ENCODE assay signal across 19 cellular contexts in genomic region chr1:65881070-65881594, GRCh38.
DNase-seq lines count a peak whose midpoint lies in the region; ATAC-seq lines count a peak whose summit lies in the region.
"Had no signal": no experiment of that assay in that cellular context is flagged by ENCODE, and none has a peak within 500 bp of the region (broad histone marks: within the 10 kb centered on the region; RNA-seq: fewer than 3 reads in every experiment).

No MANE protein-coding gene starts in this region.

- H3K4me1 Mint-ChIP-seq in stimulated activated naive B cell treated with anti-CD40 and anti-IgM and Interleukin-4, amounts not matched to agents 10 μg/mL and 1 μg/mL and 100 μg/mL, for 72 hours: no peaks in the 10 kb centered on the region
- H3K4me1 Mint-ChIP-seq: activated B cell treated with CpG ODN at 0.5 μM for 24 hours; activated naive CD8-positive, alpha-beta T cell treated with anti-CD3 and anti-CD28 coated beads, Interleukin-2, amount 50 U/mL, for 24 hours had no signal

- ATAC-seq in stimulated activated naive B cell treated with anti-CD40 and anti-IgM and Interleukin-4, amounts not matched to agents 10 μg/mL and 1 μg/mL and 100 μg/mL, for 72 hours (replicated peaks): no peak
- ATAC-seq: activated naive CD8-positive, alpha-beta T cell treated with anti-CD3 and anti-CD28 coated beads, Interleukin-2, amount 50 U/mL, for 24 hours; left lobe of liver had no signal

- H3K36me3 Mint-ChIP-seq in stimulated activated naive B cell treated with anti-CD40 and anti-IgM and Interleukin-4, amounts not matched to agents 10 μg/mL and 1 μg/mL and 100 μg/mL, for 72 hours: no peaks in the 10 kb centered on the region

- peaks cover 17% of the 10 kb centered on the region for H3K4me1 ChIP-seq in adipocyte (ENCODE audit: control insufficient read depth, insufficient read depth, low read length)

- H3K27me3 Mint-ChIP-seq in stimulated activated naive B cell treated with anti-CD40 and anti-IgM and Interleukin-4, amounts not matched to agents 10 μg/mL and 1 μg/mL and 100 μg/mL, for 72 hours: no peaks in the 10 kb centered on the region
- H3K27me3 Mint-ChIP-seq: activated B cell treated with CpG ODN at 0.5 μM for 24 hours; activated naive CD8-positive, alpha-beta T cell treated with anti-CD3 and anti-CD28 coated beads, Interleukin-2, amount 50 U/mL, for 24 hours had no signal

- H3K9ac ChIP-seq in adipocyte (ENCODE audit: low read length): peak overlapping the region; percentile 51

- no peaks in the 10 kb centered on the region for H3K27me3 ChIP-seq in adipocyte (replicated peaks; ENCODE audit: control insufficient read depth, insufficient read depth, low read length)

- no peaks in the 10 kb centered on the region for H3K9me3 ChIP-seq in adipocyte (ENCODE audit: control insufficient read depth, low read length)

- H3K36me3 ChIP-seq in adipocyte (ENCODE audit: control insufficient read depth, insufficient read depth, low read length, severe bottlenecking): no peaks in the 10 kb centered on the region

- no peak overlapping the region for H3K27ac Mint-ChIP-seq in stimulated activated naive B cell treated with anti-CD40 and anti-IgM and Interleukin-4, amounts not matched to agents 10 μg/mL and 1 μg/mL and 100 μg/mL, for 72 hours
- H3K27ac Mint-ChIP-seq: activated B cell treated with CpG ODN at 0.5 μM for 24 hours; activated naive CD8-positive, alpha-beta T cell treated with anti-CD3 and anti-CD28 coated beads, Interleukin-2, amount 50 U/mL, for 24 hours; activated T-helper 2 cell treated with anti-CD3 and anti-CD28 coated beads, Interferon-gamma antibody, Interleukin-2, Interleukin-4, amounts not matched to agents 10 μg/mL and 5 μg/mL and 100 μg/mL, durations not matched to agents 14 hours and 24 hours and 36 hours had no signal

- peaks cover 0 to 3% of the 10 kb centered on the region in 2 donors for H3K9me3 Mint-ChIP-seq in stimulated activated naive B cell treated with anti-CD40 and anti-IgM and Interleukin-4, amounts not matched to agents 10 μg/mL and 1 μg/mL and 100 μg/mL, for 72 hours

- H3K4me3 ChIP-seq in adipocyte (ENCODE audit: low read length): peak overlapping the region; percentile 48
- H3K4me3 ChIP-seq: skin epidermis had no signal

- no peak overlapping the region for H3K4me3 Mint-ChIP-seq in stimulated activated naive B cell treated with anti-CD40 and anti-IgM and Interleukin-4, amounts not matched to agents 10 μg/mL and 1 μg/mL and 100 μg/mL, for 72 hours
- H3K4me3 Mint-ChIP-seq: activated B cell treated with CpG ODN at 0.5 μM for 24 hours; activated naive CD8-positive, alpha-beta T cell treated with anti-CD3 and anti-CD28 coated beads, Interleukin-2, amount 50 U/mL, for 24 hours had no signal

- DNase-seq in GM04503 (ENCODE audit: low read depth) (peak; percentile 55), adipocyte (ENCODE audit: low read depth) (peak; percentile 49), islet precursor cell (peak; percentile 62), stromal cell of bone marrow (ENCODE audit: low read depth) (peak; percentile 22), H4 (ENCODE audit: low spot score) (no peak), NCI-H69 (lab: John Stamatoyannopoulos, UW) (no peak)
- no peak for DNase-seq in stimulated activated naive B cell treated with anti-CD40 and anti-IgM and Interleukin-4, amounts not matched to agents 10 μg/mL and 1 μg/mL and 100 μg/mL, for 72 hours
- DNase-seq: activated B cell treated with CpG ODN at 0.5 μM for 24 hours; activated naive CD8-positive, alpha-beta T cell treated with anti-CD3 and anti-CD28 coated beads, Interleukin-2, amount 50 U/mL, for 24 hours; effector CD8-positive, alpha-beta T cell; Kasumi-1; NCI-H1436 treated with DMSO at 0.1 percent for 48 hours; NCI-H345; SHP77; stimulated activated CD4-positive, alpha-beta T cell treated with anti-CD3 and anti-CD28 coated beads, Interleukin-4, amount 100 ng/mL, for 4 hours; T-helper 2 cell had no signal

Comparison
In these comparisons a context has a peak if more than half of its experiments do, and no peak if none do; other contexts are left out.
1. DNase-seq: peak in GM04503 (single experiment), adipocyte (single experiment), islet precursor cell (single experiment) and stromal cell of bone marrow (single experiment); none in H4 (single experiment), NCI-H69 (single experiment) and stimulated activated naive B cell treated with anti-CD40 and anti-IgM and Interleukin-4, amounts not matched to agents 10 μg/mL and 1 μg/mL and 100 μg/mL, for 72 hours (single experiment).